In the genomic region with DNA sequence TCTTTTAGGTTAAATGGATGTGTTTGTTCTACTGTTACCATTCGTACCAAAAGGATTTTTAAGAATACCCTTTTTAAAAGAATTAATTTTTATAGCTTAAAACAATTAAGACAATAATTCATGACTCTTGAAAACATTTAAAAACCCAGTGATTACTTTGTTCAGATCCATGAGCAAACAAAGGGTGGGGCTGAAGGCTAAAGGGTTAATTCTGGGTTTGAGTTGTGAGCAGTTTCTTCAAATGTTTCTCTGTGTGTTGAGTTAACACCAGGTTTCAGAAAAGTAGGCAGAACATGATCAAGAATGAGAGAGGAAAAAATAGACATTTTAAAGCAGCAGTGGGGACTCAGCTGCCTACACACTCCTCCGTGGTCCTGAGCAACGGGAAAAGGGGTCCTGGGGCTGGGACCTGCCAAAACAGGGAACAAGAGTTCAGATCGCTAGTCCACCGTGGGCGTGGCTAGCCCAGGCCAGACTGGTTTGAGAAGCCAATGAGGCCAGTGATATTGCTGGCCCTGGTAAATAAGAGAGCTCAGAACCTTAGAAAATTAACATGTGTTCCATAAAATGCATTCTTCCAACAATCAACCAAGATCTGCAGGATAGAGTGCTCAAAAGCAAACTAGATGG, we compare ENCODE assay signal across 27 cellular contexts. TPM values are rescaled to one million over a fixed set of nuclear protein-coding genes. Genes with fewer than 3 reads are reported as not detected.
DNase-seq lines count a peak whose midpoint lies in the region; ATAC-seq, FAIRE-seq and TF ChIP-seq lines count a peak whose summit lies in the region.
"Had no signal": no experiment of that assay in that cellular context is flagged by ENCODE, and none has a peak within 500 bp of the region (broad histone marks: within the 10 kb centered on the region; RNA-seq: fewer than 3 reads in every experiment).

No MANE protein-coding gene starts in this region.

- 12% methylated on average over 6 of the region's 6 CpGs for WGBS in HepG2 (ENCODE audit: low lambda C conversion rate)
- 32% methylated on average over 6 of the region's 6 CpGs for WGBS in right lobe of liver (ENCODE audit: insufficient coverage, low coverage, low lambda C conversion rate, missing lambda C conversion rate)

- H3K4me1 ChIP-seq in HepG2 (ENCODE audit: insufficient read depth, low read length) = peaks cover 13% of the 10 kb centered on the region
- no peaks in the 10 kb centered on the region for H3K4me1 ChIP-seq in right lobe of liver
- 0 out of 2 replicates have a peak, but pooled peaks cover 4% of the 10 kb centered on the region for H3K4me1 ChIP-seq in PC-9 (replicated peaks; ENCODE audit: insufficient read depth)
- no peaks in the 10 kb centered on the region for H3K4me1 ChIP-seq in iPS-15b (ENCODE audit: control insufficient read depth, insufficient read depth, low read length)
- H3K4me1 ChIP-seq: right atrium auricular region, SJSA1, spleen, testis, vagina had no signal

- 0 out of 2 replicates have a peak overlapping the region, but pooled peaks have one; percentile 18 for H3K9ac ChIP-seq in HepG2 (ENCODE audit: insufficient read depth, low read depth, low read length)
- H3K9ac ChIP-seq in iPS-15b (ENCODE audit: low read depth, low read length) = peak overlapping the region; percentile 39

- H3K4me3 ChIP-seq in HepG2 (replicated peaks in 1 of 3; ENCODE audit: insufficient read depth in 1 of 3, low read depth in 2 of 3, low read length in 3 of 3) (peak overlapping the region in 2 of 3 experiments; percentile 18 to 24; a peak in 2 of 6 replicates), right lobe of liver (no peak overlapping the region), PC-9 (no peak overlapping the region), iPS-15b (ENCODE audit: low read depth, low read length) (no peak overlapping the region)
- H3K4me3 ChIP-seq: ovary, right atrium auricular region, SJSA1, spleen, testis, vagina had no signal

- no peaks in the 10 kb centered on the region for H3F3A ChIP-seq in PC-9 (ENCODE audit: insufficient read depth, low read depth)

- CTCF ChIA-PET in HepG2 (lab: Yijun Ruan, JAX; ENCODE audit: low intra/inter-chr PET ratio, low total read pairs) (no interaction called here), PC-9 (lab: Charles Lee) (interaction anchor here (0.5 kb wide), 1 partner anchor 64 kb away, joined by 5 read pairs; no protein-coding TSS in a partner anchor)

- no peak for TF ChIP-seq RAD21 in HepG2 (CRISPR knock-in tag; IDR thresholded peaks at IDR 0.05)

- no peaks in the 10 kb centered on the region for H4K20me1 ChIP-seq in HepG2 (ENCODE audit: insufficient read depth, low read length)
- no peaks in the 10 kb centered on the region for H4K20me1 ChIP-seq in PC-9 (ENCODE audit: insufficient read depth)

- H3K27ac ChIP-seq in HepG2 (ENCODE audit: extremely low read length, insufficient read depth, low read length) (no peak overlapping the region), right lobe of liver (no peak overlapping the region), PC-9 (no peak overlapping the region)
- H3K27ac ChIP-seq: ovary, right atrium auricular region, SJSA1, spleen, testis, vagina had no signal

- no peaks in the 10 kb centered on the region for H3K9me2 ChIP-seq in PC-9 (ENCODE audit: insufficient read depth)

- POLR2A ChIA-PET in HepG2 (lab: Yijun Ruan, JAX) (no interaction called here), PC-9 (lab: Charles Lee; ENCODE audit: unreplicated experiment) (interaction anchor here (0.6 kb wide), 1 partner anchor 1748 kb away, joined by 3 read pairs; no protein-coding TSS in a partner anchor)

- H3K4me2 ChIP-seq in HepG2 (ENCODE audit: low read depth, low read length) = peak overlapping the region; percentile 64
- peak overlapping the region; percentile 25; the same call in 1 of the 2 replicates for H3K4me2 ChIP-seq in PC-9

- peaks cover 0 to 4% of the 10 kb centered on the region in 2 experiments; a peak in 1 of 5 replicates for H3K27me3 ChIP-seq in HepG2 (ENCODE audit: control insufficient read depth in 1 of 2, insufficient read depth in 2 of 2, low read length in 2 of 2)
- H3K27me3 ChIP-seq in right lobe of liver = no peaks in the 10 kb centered on the region
- H3K27me3 ChIP-seq in PC-9 (ENCODE audit: insufficient read depth, low read depth) = no peaks in the 10 kb centered on the region
- H3K27me3 ChIP-seq in iPS-15b (ENCODE audit: control insufficient read depth, insufficient read depth, low read length) = no peaks in the 10 kb centered on the region
- H3K27me3 ChIP-seq: ovary, right atrium auricular region, testis, vagina had no signal

- BruUV-seq in HepG2 (replicated peaks; lab: Mats Ljungman, UMichigan) (no TSS peak), PC-9 (replicated peaks; lab: Mats Ljungman, UMichigan) (no TSS peak)

- ATAC-seq in HepG2 (peak; percentile 66), right lobe of liver (no peak), GM21381 (IDR thresholded peaks at IDR 0.05; ENCODE audit: unreplicated experiment) (no peak)
- ATAC-seq: activated T-helper 17 cell treated with anti-CD3 and anti-CD28 coated beads, Interleukin-2, amount 50 U/mL, for 72 hours; left lobe of liver; naive thymus-derived CD4-positive, alpha-beta T cell; stimulated activated naive B cell treated with anti-CD40 and anti-IgM and Interleukin-4, amounts not matched to agents 10 μg/mL and 1 μg/mL and 100 μg/mL, for 72 hours had no signal

- no peaks in the 10 kb centered on the region for H3K36me3 ChIP-seq in HepG2 (replicated peaks in 1 of 2; ENCODE audit: control insufficient read depth in 1 of 2, insufficient read depth in 2 of 2, low read length in 2 of 2)
- H3K36me3 ChIP-seq in right lobe of liver = no peaks in the 10 kb centered on the region
- no peaks in the 10 kb centered on the region for H3K36me3 ChIP-seq in PC-9 (ENCODE audit: low read depth)
- H3K36me3 ChIP-seq in iPS-15b (ENCODE audit: control insufficient read depth, insufficient read depth, low read length) = no peaks in the 10 kb centered on the region
- H3K36me3 ChIP-seq: ovary, right atrium auricular region, SJSA1, spleen, vagina had no signal

- H3K79me2 ChIP-seq in HepG2 (ENCODE audit: insufficient read depth, low read length) (no peaks in the 10 kb centered on the region), PC-9 (ENCODE audit: low read depth) (no peaks in the 10 kb centered on the region)

- TF ChIP-seq EP300 in HepG2 (IDR thresholded peaks at IDR 0.05; ENCODE audit: low read depth in 2 of 2, low read length in 2 of 2) (no peak), HepG2 (CRISPR knock-in tag; IDR thresholded peaks at IDR 0.05; ENCODE audit: borderline replicate concordance) (no peak)

- DNase-seq in HepG2 (ENCODE audit: low spot score) (peak; percentile 9), right lobe of liver (no peak), PC-9 (no peak), AML-193 (lab: John Stamatoyannopoulos, UW) (no peak), 8988T (no peak), T-helper 2 cell (no peak)
- DNase-seq: activated CD4-positive, alpha-beta T cell treated with anti-CD3 and anti-CD28 coated beads for 4 hours; activated naive CD8-positive, alpha-beta T cell treated with anti-CD3 and anti-CD28 coated beads, Interleukin-2, amount 10 ng/mL, durations not matched to agents 7 days and 5 days; EL; mesendoderm; naive thymus-derived CD4-positive, alpha-beta T cell; NCI-H1436 treated with DMSO at 0.1 percent for 48 hours; NCI-H446 treated with DMSO at 0.1 percent for 48 hours; NK-92 treated with Interleukin-12 subunit alpha and Interleukin-12 subunit beta, amount 100 ng/mL, for 24 hours; ovary; spleen; stimulated activated CD4-positive, alpha-beta T cell treated with anti-CD3 and anti-CD28 coated beads, Interleukin-4, amount 100 ng/mL, for 1 hour; stimulated activated naive B cell treated with anti-CD40 and anti-IgM and Interleukin-4, amounts not matched to agents 10 μg/mL and 1 μg/mL and 100 μg/mL, for 72 hours; T-helper 1 cell; testis had no signal

- H3K9me3 ChIP-seq in HepG2 (ENCODE audit: low read length) (no peaks in the 10 kb centered on the region), right lobe of liver (no peaks in the 10 kb centered on the region), PC-9 (ENCODE audit: insufficient read depth, low read depth) (no peaks in the 10 kb centered on the region), iPS-15b (ENCODE audit: control insufficient read depth, insufficient read depth, low read length) (no peaks in the 10 kb centered on the region)
- H3K9me3 ChIP-seq: ovary, right atrium auricular region, SJSA1, spleen, testis, vagina had no signal

- in situ Hi-C loops in HepG2 (cut with HindIII; ENCODE audit: extremely low pct_ligation_motif_present, low pct_unique_long_range_greater_than_20kb) = no loop called here

- TF ChIP-seq POLR2A in HepG2 (IDR thresholded peaks at IDR 0.05; ENCODE audit: insufficient read depth in 1 of 2, low read depth in 2 of 2, low read length in 2 of 2) = no peak
- TF ChIP-seq POLR2A in right lobe of liver (IDR thresholded peaks at IDR 0.05) = no peak

- no peak for FAIRE-seq in HepG2 (lab: Jason Lieb, UNC)

- intact Hi-C loops in HepG2 (cut with micrococcal nuclease; ENCODE audit: unreplicated experiment) = no loop called here
- intact Hi-C loops in right lobe of liver (cut with DNase I) = no loop called here
- intact Hi-C loops in PC-9 (cut with micrococcal nuclease; ENCODE audit: unreplicated experiment) = no loop called here

- H2AFZ ChIP-seq in HepG2 (ENCODE audit: low read length) = peak overlapping the region; percentile 91
- H2AFZ ChIP-seq in PC-9 = peak overlapping the region; percentile 60; the same call in 1 of the 2 replicates

- TF ChIP-seq CTCF in HepG2 (CRISPR knock-in tag; IDR thresholded peaks at IDR 0.05) = no peak
- no peak for TF ChIP-seq CTCF in right lobe of liver (IDR thresholded peaks at IDR 0.05)
- TF ChIP-seq CTCF in PC-9 (conservative IDR thresholded peaks at IDR 0.05) = no peak

RNA-seq across cellular contexts. Expression of gene EZH2, which starts 14.9 kb away (rescaled TPM):
- total RNA-seq in HepG2 (2016; rRNA removed; fragmentation: Illumina TruSeq; extraction: Trizol) = 30.4 and 34.3 TPM in 2 replicates
- 13.9 and 14.3 TPM in 2 replicates for total RNA-seq in HepG2 (2016; cell fraction: cytosol; rRNA removed; fragmentation: Illumina TruSeq; extraction: Trizol; ENCODE audit: low read depth)
- total RNA-seq in HepG2 (2016; cell fraction: insoluble cytoplasmic fraction; rRNA removed; fragmentation: Illumina TruSeq; extraction: Trizol) = 29.1 and 32.6 TPM in 2 replicates
- 15.3 and 18.4 TPM in 2 replicates for total RNA-seq in HepG2 (2016; cell fraction: membrane; rRNA removed; fragmentation: Illumina TruSeq; extraction: Trizol)
- 42.5 and 46.2 TPM in 2 replicates for total RNA-seq in HepG2 (2016; cell fraction: nucleus; rRNA removed; fragmentation: Illumina TruSeq; extraction: Trizol)
- 18.2 and 26.0 TPM in 2 replicates for polyA plus RNA-seq in HepG2 (2011; rRNA removed)
- 8.4 and 9.7 TPM in 2 replicates for polyA plus RNA-seq in HepG2 (2011; cell fraction: cytosol; rRNA removed)
- polyA plus RNA-seq in HepG2 (2011; cell fraction: nucleus; rRNA removed) = 45.8 and 55.1 TPM in 2 replicates
- 13.6 and 17.0 TPM in 2 replicates for polyA plus RNA-seq in HepG2 (2012)
- 5.1 and 5.3 TPM in 2 replicates for polyA plus RNA-seq in HepG2 (2016; cell fraction: cytosol; fragmentation: Illumina TruSeq; extraction: Trizol; ENCODE audit: low read depth)
- polyA plus RNA-seq in HepG2 (2016; cell fraction: insoluble cytoplasmic fraction; fragmentation: Illumina TruSeq; extraction: Trizol; ENCODE audit: low read depth) = 36.1 and 37.6 TPM in 2 replicates
- 9.1 and 10.1 TPM in 2 replicates for polyA plus RNA-seq in HepG2 (2016; cell fraction: membrane; fragmentation: Illumina TruSeq; extraction: Trizol; ENCODE audit: low read depth)
- 84.1 and 90.6 TPM in 2 replicates for polyA plus RNA-seq in HepG2 (2016; cell fraction: nucleus; fragmentation: Illumina TruSeq; extraction: Trizol; ENCODE audit: insufficient read depth, low read depth)
- polyA minus RNA-seq in HepG2 (2011; rRNA and poly(A)+ RNA removed; ENCODE audit: low replicate concordance) = 7.3 and 35.4 TPM in 2 replicates
- polyA minus RNA-seq in HepG2 (2011; cell fraction: cytosol; rRNA and poly(A)+ RNA removed) = 6.2 and 7.2 TPM in 2 replicates
- polyA minus RNA-seq in HepG2 (2011; cell fraction: nucleus; rRNA and poly(A)+ RNA removed) = 42.3 and 48.2 TPM in 2 replicates
- total RNA-seq in right lobe of liver = 1 to 10 TPM; 1.2 to 4.2 (median 1.9) TPM
- 32.6 and 48.6 TPM in 2 replicates for total RNA-seq in PC-9 (2021)

Comparison
In these comparisons a context has a peak if more than half of its experiments do, and no peak if none do; other contexts are left out.
1. H3K4me3 ChIP-seq: peak in HepG2 (2 of 3); none in right lobe of liver (0 of 3), PC-9 (single experiment) and iPS-15b (single experiment).